In the genomic region with DNA sequence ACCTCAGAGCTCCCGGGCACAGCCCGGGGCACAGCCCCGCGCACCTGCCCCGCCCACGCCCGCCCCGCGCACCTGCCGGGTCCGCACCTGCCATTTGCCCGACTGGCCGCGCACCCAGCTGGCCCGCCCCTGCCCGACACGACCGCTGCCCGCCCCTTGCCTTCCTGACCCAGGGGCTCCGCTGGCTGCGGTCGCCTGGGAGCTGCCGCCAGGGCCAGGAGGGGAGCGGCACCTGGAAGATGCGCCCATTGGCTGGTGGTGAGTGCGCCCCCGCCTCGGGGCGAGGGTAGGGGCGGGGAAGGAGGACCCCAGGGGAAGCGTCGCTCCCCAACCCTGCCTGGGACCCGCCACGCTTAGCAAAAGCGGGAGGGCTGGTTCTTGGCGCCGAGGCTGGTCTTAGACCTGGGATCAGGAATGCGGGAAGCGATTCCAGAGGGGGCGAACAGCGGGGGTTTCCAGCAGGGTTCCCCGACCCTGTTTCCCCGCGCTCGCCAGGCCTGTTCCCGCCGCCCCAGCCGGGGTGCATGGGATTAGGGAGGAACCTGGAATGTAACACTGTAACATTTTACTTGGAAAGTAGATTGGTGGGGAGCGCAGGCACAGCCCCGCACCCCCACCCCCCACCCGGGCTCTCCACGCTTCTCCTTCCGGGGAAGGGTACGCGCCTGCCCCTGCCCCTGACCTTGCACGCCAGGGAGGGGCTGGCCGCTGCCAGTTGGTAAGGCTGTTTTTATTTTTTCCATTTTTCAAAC, we compare ENCODE assay signal across 10 cellular contexts. TPM values are rescaled to one million over a fixed set of nuclear protein-coding genes. Genes with fewer than 3 reads are reported as not detected.
DNase-seq lines count a peak whose midpoint lies in the region; ATAC-seq and TF ChIP-seq lines count a peak whose summit lies in the region.
"Had no signal": no experiment of that assay in that cellular context is flagged by ENCODE, and none has a peak within 500 bp of the region (broad histone marks: within the 10 kb centered on the region; RNA-seq: fewer than 3 reads in every experiment).

A gene with protein sequence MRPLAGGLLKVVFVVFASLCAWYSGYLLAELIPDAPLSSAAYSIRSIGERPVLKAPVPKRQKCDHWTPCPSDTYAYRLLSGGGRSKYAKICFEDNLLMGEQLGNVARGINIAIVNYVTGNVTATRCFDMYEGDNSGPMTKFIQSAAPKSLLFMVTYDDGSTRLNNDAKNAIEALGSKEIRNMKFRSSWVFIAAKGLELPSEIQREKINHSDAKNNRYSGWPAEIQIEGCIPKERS (plus strand): TSS at position 161 of the 752 bp plus-strand sequence. CDS start 79 bp downstream, at position 240.

- no peak within 1 kb of the TSS for H2AK5ac ChIP-seq in neuronal stem cell (ENCODE audit: low read depth, low read length)

- no TSS peak for BruUV-seq in Calu3 (replicated peaks; lab: Mats Ljungman, UMichigan)

- peak within 1 kb of the TSS; percentile 50 for H3K9ac ChIP-seq in neuronal stem cell (ENCODE audit: low read depth, low read length, poor library complexity)

- H3K9me3 Mint-ChIP-seq in Calu3 (ENCODE audit: low read depth, unreplicated experiment), result no peaks in the 10 kb centered on the region
- H3K9me3 Mint-ChIP-seq in CD8-positive, alpha-beta memory T cell, result peaks cover 0 to 2% (median 0%) of the 10 kb centered on the region in 5 donors

- peak within 1 kb of the TSS; percentile 70 for H3K18ac ChIP-seq in neuronal stem cell (ENCODE audit: low read length)

- peak within 1 kb of the TSS; percentile 50 for H3K4me3 Mint-ChIP-seq in Calu3 (ENCODE audit: low read depth, unreplicated experiment)
- peak within 1 kb of the TSS in 1 of 7 donors; percentile 34 for H3K4me3 Mint-ChIP-seq in CD8-positive, alpha-beta memory T cell

- H3K14ac ChIP-seq in neuronal stem cell (ENCODE audit: low read length), result peak within 1 kb of the TSS; percentile 43

- POLR2A ChIA-PET in CD8-positive, alpha-beta memory T cell (lab: Charles Lee), result no interaction called here

- no peaks in the 10 kb centered on the region for H3K9me3 ChIP-seq in gastroesophageal sphincter
- no peaks in the 10 kb centered on the region for H3K9me3 ChIP-seq in neuronal stem cell (replicated peaks in 1 of 2; ENCODE audit: control insufficient read depth in 2 of 2, insufficient read depth in 1 of 2, low read depth in 1 of 2, low read length in 2 of 2)
- H3K9me3 ChIP-seq in CD8-positive, alpha-beta memory T cell (ENCODE audit: low read length), result no peaks in the 10 kb centered on the region

- H4K8ac ChIP-seq in neuronal stem cell (ENCODE audit: low read depth, low read length), result no peak within 1 kb of the TSS

- no peak within 1 kb of the TSS for H2BK5ac ChIP-seq in neuronal stem cell (ENCODE audit: low read length)

- peak; percentile 26 for DNase-seq in Calu3
- peak; percentile 64 for DNase-seq in NCI-H2196 treated with DMSO at 0.1 percent for 48 hours (lab: John Stamatoyannopoulos, UW; ENCODE audit: unreplicated experiment)
- DNase-seq in neuronal stem cell (ENCODE audit: low spot score), result peak; percentile 15
- no peak for DNase-seq in GM19238 (ENCODE audit: insufficient read length, low spot score)
- DNase-seq in CD8-positive, alpha-beta memory T cell, result no peak
- DNase-seq: hippocampal formation, SHP77 treated with DMSO at 0.1 percent for 48 hours had no signal

- TF ChIP-seq CTCF in Calu3 (IDR thresholded peaks at IDR 0.05; ENCODE audit: unreplicated experiment), result no peak
- TF ChIP-seq CTCF in gastroesophageal sphincter (IDR thresholded peaks at IDR 0.05), result no peak

- H2AFZ ChIP-seq in neuronal stem cell (ENCODE audit: low read length), result peak within 1 kb of the TSS; percentile 29

- H3K36me3 Mint-ChIP-seq in Calu3 (ENCODE audit: insufficient read depth, unreplicated experiment), result peaks cover 5% of the 10 kb centered on the region
- H3K36me3 Mint-ChIP-seq in CD8-positive, alpha-beta memory T cell, result no peaks in the 10 kb centered on the region

- WGBS in gastroesophageal sphincter (ENCODE audit: low coverage in 1 of 2), 2 donors, result 10% methylated on average over 8 of the region's 57 CpGs; no CpG with 5 or more reads in 1 of the 2 donors
- no CpG with 5 or more reads among the region's 57 CpGs for WGBS in neuronal stem cell (ENCODE audit: extremely low coverage in 2 of 2, insufficient read length in 2 of 2, insufficient replicate concordance in 1 of 2), 2 donors

- no peaks in the 10 kb centered on the region for H3K4me1 Mint-ChIP-seq in Calu3 (ENCODE audit: low read depth, unreplicated experiment)
- H3K4me1 Mint-ChIP-seq in CD8-positive, alpha-beta memory T cell, result peaks cover 3 to 5% (median 5%) of the 10 kb centered on the region in 3 donors

- H3K4me1 ChIP-seq in gastroesophageal sphincter (peaks cover 0 to 13% (median 7%) of the 10 kb centered on the region in 3 donors), neuronal stem cell (ENCODE audit: control insufficient read depth in 2 of 2, insufficient read depth in 1 of 2, low read depth in 1 of 2, low read length in 2 of 2) (no peaks in the 10 kb centered on the region)
- no peaks in the 10 kb centered on the region for H3K4me1 ChIP-seq in CD8-positive, alpha-beta memory T cell (ENCODE audit: insufficient read depth, low read length)

- no peaks in the 10 kb centered on the region for H3K79me1 ChIP-seq in neuronal stem cell (ENCODE audit: low read depth, low read length)

- H2BK12ac ChIP-seq in neuronal stem cell (ENCODE audit: low read length), result no peak within 1 kb of the TSS

- H3K4me3 ChIP-seq in gastroesophageal sphincter (peak within 1 kb of the TSS in 1 of 2 donors; percentile 46), neuronal stem cell (ENCODE audit: low read length in 2 of 2) (peak within 1 kb of the TSS in 1 of 2 donors; percentile 71)
- no peak within 1 kb of the TSS for H3K4me3 ChIP-seq in CD8-positive, alpha-beta memory T cell (ENCODE audit: low read length)

- no peak within 1 kb of the TSS for H2BK15ac ChIP-seq in neuronal stem cell (ENCODE audit: low read length)

- TF ChIP-seq POLR2A in gastroesophageal sphincter (IDR thresholded peaks at IDR 0.05), result no peak

- peaks cover 50% of the 10 kb centered on the region for H3K27me3 Mint-ChIP-seq in Calu3 (ENCODE audit: unreplicated experiment)
- peaks cover 33 to 63% of the 10 kb centered on the region in 2 donors for H3K27me3 Mint-ChIP-seq in CD8-positive, alpha-beta memory T cell

- H3K27me3 ChIP-seq in gastroesophageal sphincter (peaks cover 64% of the 10 kb centered on the region), neuronal stem cell (ENCODE audit: control insufficient read depth in 3 of 3, insufficient read depth in 3 of 3, low read depth in 1 of 3, low read length in 3 of 3) (peaks cover 2 to 45% (median 23%) of the 10 kb centered on the region in 3 experiments)
- H3K27me3 ChIP-seq in CD8-positive, alpha-beta memory T cell (ENCODE audit: insufficient read depth, low read length, poor library complexity, severe bottlenecking), result peaks cover 17% of the 10 kb centered on the region

- H3K36me3 ChIP-seq in gastroesophageal sphincter, result no peaks in the 10 kb centered on the region
- H3K36me3 ChIP-seq in neuronal stem cell (replicated peaks in 1 of 2; ENCODE audit: control insufficient read depth in 2 of 2, insufficient read depth in 2 of 2, low read length in 2 of 2), result no peaks in the 10 kb centered on the region
- no peaks in the 10 kb centered on the region for H3K36me3 ChIP-seq in CD8-positive, alpha-beta memory T cell (ENCODE audit: insufficient read depth, low read length)

- H3K27ac Mint-ChIP-seq in Calu3 (ENCODE audit: unreplicated experiment), result no peak within 1 kb of the TSS
- H3K27ac Mint-ChIP-seq in CD8-positive, alpha-beta memory T cell, result no peak within 1 kb of the TSS

- no peak within 1 kb of the TSS for H3K4ac ChIP-seq in neuronal stem cell (ENCODE audit: low read length)

- no peak within 1 kb of the TSS for H2BK120ac ChIP-seq in neuronal stem cell (ENCODE audit: low read depth, low read length)

- TF ChIP-seq EP300 in gastroesophageal sphincter (IDR thresholded peaks at IDR 0.05), result no peak

- H3K27ac ChIP-seq in gastroesophageal sphincter, result no peak within 1 kb of the TSS
- no peak within 1 kb of the TSS for H3K27ac ChIP-seq in neuronal stem cell (replicated peaks; ENCODE audit: low read length)
- H3K27ac ChIP-seq in CD8-positive, alpha-beta memory T cell (ENCODE audit: low read depth, low read length), result no peak within 1 kb of the TSS

- ATAC-seq in gastroesophageal sphincter (peak; percentile 21), HG03354 (IDR thresholded peaks at IDR 0.05; ENCODE audit: poor library complexity, severe bottlenecking, unreplicated experiment) (no peak), GM19351 (IDR thresholded peaks at IDR 0.05; ENCODE audit: unreplicated experiment) (no peak)

- peak within 1 kb of the TSS; percentile 83 for H3K4me2 ChIP-seq in neuronal stem cell (ENCODE audit: insufficient read depth, low read length, poor library complexity, severe bottlenecking)

- peak within 1 kb of the TSS; percentile 82 for H3K23ac ChIP-seq in neuronal stem cell (ENCODE audit: low read depth, low read length, poor library complexity)

- CTCF ChIA-PET in Calu3 (lab: Charles Lee), result no interaction called here
- CTCF ChIA-PET in CD8-positive, alpha-beta memory T cell (lab: Charles Lee), result no interaction called here

- intact Hi-C loops in Calu3 (cut with micrococcal nuclease; ENCODE audit: unreplicated experiment), result no loop called here

- no peak within 1 kb of the TSS for H4K91ac ChIP-seq in neuronal stem cell (ENCODE audit: low read depth, low read length, poor library complexity)

RNA-seq across cellular contexts. Expression of the gene that starts here (rescaled TPM):
- total RNA-seq in Calu3 (2022) (0.47 and 0.71 TPM in 2 replicates), gastroesophageal sphincter (1 to 10 TPM in 1 of 4 donors, under 1 TPM in 1, not detected in 2; 0.31 to 7.1 TPM)
- polyA plus RNA-seq in neuronal stem cell (2013, experiment 1 of 2), result not detected
- not detected for polyA plus RNA-seq in neuronal stem cell (2013, experiment 2 of 2)
- total RNA-seq in CD8-positive, alpha-beta memory T cell, result not detected
- not detected for polyA plus RNA-seq in CD8-positive, alpha-beta memory T cell

Comparison
In these comparisons a context has a peak if more than half of its experiments do, and no peak if none do; other contexts are left out.
1. Peak in DNase-seq in Calu3; RNA of the gene not detected or under 1 TPM.
2. DNase-seq: peak in NCI-H2196 treated with DMSO at 0.1 percent for 48 hours (single experiment) and neuronal stem cell (single experiment); none in GM19238 (single experiment) and CD8-positive, alpha-beta memory T cell (0 of 5).